Comparison of ENCODE assay signal across 1 cellular context in genomic region chr17:18148586-18148985, GRCh38.
TF ChIP-seq lines count a peak whose summit lies in the region.

No MANE protein-coding gene starts in this region.

TF ChIP-seq in H1, 55 proteins besides CTCF, POLR2A, EP300 and RAD21 (continued from another document):
- TF ChIP-seq USF2 (IDR thresholded peaks at IDR 0.05; ENCODE audit: low read length) (no peak), ASH2L (IDR thresholded peaks at IDR 0.05; ENCODE audit: low read length) (no peak), TBP (IDR thresholded peaks at IDR 0.05; ENCODE audit: low read depth, low read length) (no peak), SIRT6 (IDR thresholded peaks at IDR 0.05; ENCODE audit: low read length) (no peak), BACH1 (IDR thresholded peaks at IDR 0.05; ENCODE audit: low read length) (no peak), SUZ12 (IDR thresholded peaks at IDR 0.05; ENCODE audit: low read length) (no peak), KDM5A (IDR thresholded peaks at IDR 0.05; ENCODE audit: low read length) (no peak), TCF12 (IDR thresholded peaks at IDR 0.05; ENCODE audit: low read depth, low read length) (no peak)
